ENCODE assay signal across 1 cellular context in the genomic region with DNA sequence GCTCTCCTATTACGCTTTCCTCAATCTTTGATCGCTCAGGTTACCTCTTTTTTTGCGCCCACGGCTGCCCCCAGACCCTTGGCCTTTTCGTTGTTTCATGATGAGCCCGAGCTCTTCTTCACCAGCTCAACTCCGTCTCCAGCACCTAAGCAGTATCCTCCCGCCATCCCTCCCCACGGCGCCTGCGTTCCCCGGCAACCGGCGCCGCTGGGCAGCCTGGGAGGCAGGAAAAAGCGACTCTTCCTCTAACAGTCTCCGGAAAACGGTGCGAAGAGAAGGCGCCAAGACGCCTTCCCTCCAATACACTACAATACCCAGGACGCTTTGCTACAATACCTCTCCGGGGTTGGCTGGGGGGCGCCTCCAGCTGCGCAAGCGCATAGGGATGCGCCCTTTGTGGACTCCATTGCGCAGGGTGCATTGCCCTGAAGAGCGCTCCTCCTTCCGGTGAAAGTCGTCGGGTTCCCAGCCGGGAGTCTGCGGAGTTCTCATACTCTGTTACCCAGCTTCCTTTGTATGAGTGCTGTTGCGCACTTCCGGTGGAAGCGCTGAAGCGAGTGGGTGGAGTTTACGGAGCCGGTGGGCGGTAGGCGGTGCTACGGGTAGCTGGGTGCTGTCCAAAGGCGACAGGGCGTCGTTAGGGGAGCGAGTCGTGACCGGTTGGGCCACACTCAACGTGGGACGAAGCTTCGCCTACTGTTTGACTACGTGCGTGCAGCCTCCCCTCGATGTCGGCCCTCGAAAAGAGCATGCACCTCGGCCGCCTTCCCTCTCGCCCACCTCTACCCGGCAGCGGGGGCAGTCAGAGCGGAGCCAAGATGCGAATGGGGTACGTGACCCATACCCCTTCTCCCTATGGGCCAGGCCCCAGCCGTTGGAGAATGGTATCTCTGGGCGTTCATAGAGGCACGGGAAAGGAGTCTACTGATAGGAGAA.
TF ChIP-seq lines count a peak whose summit lies in the region.

A gene with protein sequence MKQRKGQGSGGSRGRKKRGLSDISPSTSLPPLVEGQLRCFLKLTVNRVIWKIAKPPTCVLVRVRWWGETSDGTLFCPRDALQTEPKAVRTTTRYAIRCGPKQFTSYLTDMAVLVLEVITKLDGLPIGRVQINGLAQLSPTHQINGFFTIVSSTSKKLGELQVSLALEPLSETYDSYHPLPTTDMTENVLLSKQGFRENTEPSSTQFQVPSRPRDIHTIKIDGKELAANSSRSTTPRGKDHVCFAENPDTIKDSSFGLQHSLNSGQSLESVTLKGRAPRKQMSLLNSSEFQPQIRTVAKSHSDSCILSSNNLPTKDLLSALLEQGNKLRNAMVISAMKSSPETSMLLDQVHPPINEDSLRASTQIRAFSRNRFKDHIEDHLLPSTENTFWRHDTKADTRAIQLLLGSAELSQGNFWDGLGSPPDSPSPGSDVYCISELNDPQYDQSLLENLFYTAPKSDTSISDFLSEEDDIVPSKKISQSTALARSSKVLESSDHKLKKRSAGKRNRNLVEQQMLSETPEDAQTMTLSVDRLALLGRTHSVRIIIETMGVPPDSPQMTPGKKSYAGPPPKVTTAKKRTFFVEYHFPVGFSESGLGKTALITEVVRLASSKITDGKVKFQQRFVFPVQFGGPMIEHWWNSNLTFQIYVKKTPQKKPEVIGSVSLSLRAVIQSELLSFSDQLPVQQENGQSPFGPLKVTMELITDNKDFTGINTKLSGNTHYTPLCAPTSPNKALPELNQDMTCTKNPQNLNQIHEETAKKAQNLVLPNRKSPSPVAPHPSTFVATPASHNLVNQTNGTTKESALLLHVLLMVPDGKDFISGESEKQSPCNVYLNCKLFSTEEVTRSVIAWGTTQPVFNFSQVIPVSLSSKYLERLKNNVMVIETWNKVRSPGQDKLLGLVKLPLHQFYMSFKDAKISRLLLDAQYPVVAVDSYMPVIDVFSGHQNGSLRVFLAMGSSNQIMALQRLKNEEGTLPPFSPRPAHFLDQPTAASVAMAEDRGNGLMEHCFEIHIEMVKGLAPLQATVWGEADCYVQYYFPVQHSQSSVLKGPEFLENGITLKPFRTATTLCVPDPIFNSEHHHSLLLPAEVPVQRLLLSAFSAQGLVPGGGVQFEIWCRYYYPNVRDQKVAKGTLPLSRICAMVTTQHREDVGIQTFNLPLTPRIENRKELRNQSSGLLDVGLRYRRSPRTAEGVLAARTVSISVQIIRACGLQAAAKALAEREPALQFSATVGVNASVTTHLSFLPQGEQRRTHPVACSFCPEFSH (N-terminal part only) (minus strand): TSS at position 309 of the 936 bp plus-strand sequence. CDS start 210 bp downstream, at position 99.
A gene with protein sequence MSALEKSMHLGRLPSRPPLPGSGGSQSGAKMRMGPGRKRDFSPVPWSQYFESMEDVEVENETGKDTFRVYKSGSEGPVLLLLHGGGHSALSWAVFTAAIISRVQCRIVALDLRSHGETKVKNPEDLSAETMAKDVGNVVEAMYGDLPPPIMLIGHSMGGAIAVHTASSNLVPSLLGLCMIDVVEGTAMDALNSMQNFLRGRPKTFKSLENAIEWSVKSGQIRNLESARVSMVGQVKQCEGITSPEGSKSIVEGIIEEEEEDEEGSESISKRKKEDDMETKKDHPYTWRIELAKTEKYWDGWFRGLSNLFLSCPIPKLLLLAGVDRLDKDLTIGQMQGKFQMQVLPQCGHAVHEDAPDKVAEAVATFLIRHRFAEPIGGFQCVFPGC (plus strand): TSS at position 596 of the 936 bp plus-strand sequence. CDS start 133 bp downstream, at position 729.

TF ChIP-seq in GM12878, 131 proteins besides CTCF, POLR2A, EP300 and RAD21 (continued from another document and continues in another):
- TF ChIP-seq ZZZ3 (IDR thresholded peaks at IDR 0.05; ENCODE audit: control insufficient read depth, insufficient read length, low read depth) (no peak), ETV6 (conservative IDR thresholded peaks at IDR 0.05 in 1 of 2, IDR thresholded peaks at IDR 0.05 in 1 of 2; ENCODE audit: borderline replicate concordance in 1 of 2, low read depth in 1 of 2) (peak in 1 of 2 experiments; percentile 27; a peak in 1 of 4 replicates), POLR2AphosphoS5 (IDR thresholded peaks at IDR 0.05; ENCODE audit: low read length) (peak; percentile 90), NRF1 (conservative IDR thresholded peaks at IDR 0.05; ENCODE audit: low read depth, low read length) (peak; percentile 98), CHD2 (IDR thresholded peaks at IDR 0.05; ENCODE audit: borderline replicate concordance, low read depth, low read length) (peak; percentile 22), SMC3 (IDR thresholded peaks at IDR 0.05; ENCODE audit: borderline replicate concordance, low read length) (no peak), SUZ12 (IDR thresholded peaks at IDR 0.05; ENCODE audit: unreplicated experiment) (no peak), SREBF2 (IDR thresholded peaks at IDR 0.05; ENCODE audit: low read length) (no peak), PAX5 (IDR thresholded peaks at IDR 0.05; ENCODE audit: borderline replicate concordance, low read depth, low read length) (peak; percentile 78; the same call in 1 of the 2 replicates), ZNF622 (IDR thresholded peaks at IDR 0.05) (no peak), ZBED1 (IDR thresholded peaks at IDR 0.05; ENCODE audit: borderline replicate concordance) (0 out of 2 replicates have a peak, but pooled peaks have one; percentile 57), BRCA1 (IDR thresholded peaks at IDR 0.05; ENCODE audit: low read depth, low read length) (no peak), SMAD5 (IDR thresholded peaks at IDR 0.05; ENCODE audit: low read depth) (no peak), JUNB (IDR thresholded peaks at IDR 0.05) (no peak), RCOR1 (conservative IDR thresholded peaks at IDR 0.05; ENCODE audit: low read depth, low read length) (no peak), TCF12 (IDR thresholded peaks at IDR 0.05; ENCODE audit: low read depth, low read length) (peak; percentile 35; the same call in 1 of the 2 replicates), RELA (IDR thresholded peaks at IDR 0.05; ENCODE audit: borderline replicate concordance, partially characterized antibody) (peak; percentile 56), YBX1 (IDR thresholded peaks at IDR 0.05) (no peak), CEBPB (IDR thresholded peaks at IDR 0.05; ENCODE audit: borderline replicate concordance in 1 of 2, low read depth in 2 of 2, low read length in 2 of 2) (no peak), CHD4 (IDR thresholded peaks at IDR 0.05) (no peak), KDM1A (IDR thresholded peaks at IDR 0.05; ENCODE audit: borderline replicate concordance) (no peak), ESRRA (IDR thresholded peaks at IDR 0.05; ENCODE audit: low read length) (no peak), DPF2 (IDR thresholded peaks at IDR 0.05) (no peak), NFXL1 (IDR thresholded peaks at IDR 0.05; ENCODE audit: borderline replicate concordance) (no peak), ZNF24 (IDR thresholded peaks at IDR 0.05) (no peak), MYC (IDR thresholded peaks at IDR 0.05; ENCODE audit: insufficient read depth, insufficient read length, insufficient replicate concordance, low read length, severe bottlenecking) (no peak), YY1 (IDR thresholded peaks at IDR 0.05; ENCODE audit: low read depth, low read length) (peak; percentile 84), ATF7 (IDR thresholded peaks at IDR 0.05; ENCODE audit: low read depth) (peak; percentile 60; the same call in 1 of the 2 replicates), NFYA (IDR thresholded peaks at IDR 0.05; ENCODE audit: borderline replicate concordance, low read depth, low read length) (no peak), MTA2 (IDR thresholded peaks at IDR 0.05; ENCODE audit: low read depth) (no peak), IKZF2 (IDR thresholded peaks at IDR 0.05) (peak; percentile 33 to 56)
- TF ChIP-seq, protein P1, sequence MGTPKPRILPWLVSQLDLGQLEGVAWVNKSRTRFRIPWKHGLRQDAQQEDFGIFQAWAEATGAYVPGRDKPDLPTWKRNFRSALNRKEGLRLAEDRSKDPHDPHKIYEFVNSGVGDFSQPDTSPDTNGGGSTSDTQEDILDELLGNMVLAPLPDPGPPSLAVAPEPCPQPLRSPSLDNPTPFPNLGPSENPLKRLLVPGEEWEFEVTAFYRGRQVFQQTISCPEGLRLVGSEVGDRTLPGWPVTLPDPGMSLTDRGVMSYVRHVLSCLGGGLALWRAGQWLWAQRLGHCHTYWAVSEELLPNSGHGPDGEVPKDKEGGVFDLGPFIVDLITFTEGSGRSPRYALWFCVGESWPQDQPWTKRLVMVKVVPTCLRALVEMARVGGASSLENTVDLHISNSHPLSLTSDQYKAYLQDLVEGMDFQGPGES (IDR thresholded peaks at IDR 0.05): no peak
- TF ChIP-seq, protein P2, sequence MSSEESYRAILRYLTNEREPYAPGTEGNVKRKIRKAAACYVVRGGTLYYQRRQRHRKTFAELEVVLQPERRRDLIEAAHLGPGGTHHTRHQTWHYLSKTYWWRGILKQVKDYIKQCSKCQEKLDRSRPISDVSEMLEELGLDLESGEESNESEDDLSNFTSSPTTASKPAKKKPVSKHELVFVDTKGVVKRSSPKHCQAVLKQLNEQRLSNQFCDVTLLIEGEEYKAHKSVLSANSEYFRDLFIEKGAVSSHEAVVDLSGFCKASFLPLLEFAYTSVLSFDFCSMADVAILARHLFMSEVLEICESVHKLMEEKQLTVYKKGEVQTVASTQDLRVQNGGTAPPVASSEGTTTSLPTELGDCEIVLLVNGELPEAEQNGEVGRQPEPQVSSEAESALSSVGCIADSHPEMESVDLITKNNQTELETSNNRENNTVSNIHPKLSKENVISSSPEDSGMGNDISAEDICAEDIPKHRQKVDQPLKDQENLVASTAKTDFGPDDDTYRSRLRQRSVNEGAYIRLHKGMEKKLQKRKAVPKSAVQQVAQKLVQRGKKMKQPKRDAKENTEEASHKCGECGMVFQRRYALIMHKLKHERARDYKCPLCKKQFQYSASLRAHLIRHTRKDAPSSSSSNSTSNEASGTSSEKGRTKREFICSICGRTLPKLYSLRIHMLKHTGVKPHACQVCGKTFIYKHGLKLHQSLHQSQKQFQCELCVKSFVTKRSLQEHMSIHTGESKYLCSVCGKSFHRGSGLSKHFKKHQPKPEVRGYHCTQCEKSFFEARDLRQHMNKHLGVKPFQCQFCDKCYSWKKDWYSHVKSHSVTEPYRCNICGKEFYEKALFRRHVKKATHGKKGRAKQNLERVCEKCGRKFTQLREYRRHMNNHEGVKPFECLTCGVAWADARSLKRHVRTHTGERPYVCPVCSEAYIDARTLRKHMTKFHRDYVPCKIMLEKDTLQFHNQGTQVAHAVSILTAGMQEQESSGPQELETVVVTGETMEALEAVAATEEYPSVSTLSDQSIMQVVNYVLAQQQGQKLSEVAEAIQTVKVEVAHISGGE (CRISPR knock-in tag; IDR thresholded peaks at IDR 0.05): no peak
- TF ChIP-seq, protein P3, sequence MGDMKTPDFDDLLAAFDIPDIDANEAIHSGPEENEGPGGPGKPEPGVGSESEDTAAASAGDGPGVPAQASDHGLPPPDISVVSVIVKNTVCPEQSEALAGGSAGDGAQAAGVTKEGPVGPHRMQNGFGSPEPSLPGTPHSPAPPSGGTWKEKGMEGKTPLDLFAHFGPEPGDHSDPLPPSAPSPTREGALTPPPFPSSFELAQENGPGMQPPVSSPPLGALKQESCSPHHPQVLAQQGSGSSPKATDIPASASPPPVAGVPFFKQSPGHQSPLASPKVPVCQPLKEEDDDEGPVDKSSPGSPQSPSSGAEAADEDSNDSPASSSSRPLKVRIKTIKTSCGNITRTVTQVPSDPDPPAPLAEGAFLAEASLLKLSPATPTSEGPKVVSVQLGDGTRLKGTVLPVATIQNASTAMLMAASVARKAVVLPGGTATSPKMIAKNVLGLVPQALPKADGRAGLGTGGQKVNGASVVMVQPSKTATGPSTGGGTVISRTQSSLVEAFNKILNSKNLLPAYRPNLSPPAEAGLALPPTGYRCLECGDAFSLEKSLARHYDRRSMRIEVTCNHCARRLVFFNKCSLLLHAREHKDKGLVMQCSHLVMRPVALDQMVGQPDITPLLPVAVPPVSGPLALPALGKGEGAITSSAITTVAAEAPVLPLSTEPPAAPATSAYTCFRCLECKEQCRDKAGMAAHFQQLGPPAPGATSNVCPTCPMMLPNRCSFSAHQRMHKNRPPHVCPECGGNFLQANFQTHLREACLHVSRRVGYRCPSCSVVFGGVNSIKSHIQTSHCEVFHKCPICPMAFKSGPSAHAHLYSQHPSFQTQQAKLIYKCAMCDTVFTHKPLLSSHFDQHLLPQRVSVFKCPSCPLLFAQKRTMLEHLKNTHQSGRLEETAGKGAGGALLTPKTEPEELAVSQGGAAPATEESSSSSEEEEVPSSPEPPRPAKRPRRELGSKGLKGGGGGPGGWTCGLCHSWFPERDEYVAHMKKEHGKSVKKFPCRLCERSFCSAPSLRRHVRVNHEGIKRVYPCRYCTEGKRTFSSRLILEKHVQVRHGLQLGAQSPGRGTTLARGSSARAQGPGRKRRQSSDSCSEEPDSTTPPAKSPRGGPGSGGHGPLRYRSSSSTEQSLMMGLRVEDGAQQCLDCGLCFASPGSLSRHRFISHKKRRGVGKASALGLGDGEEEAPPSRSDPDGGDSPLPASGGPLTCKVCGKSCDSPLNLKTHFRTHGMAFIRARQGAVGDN (IDR thresholded peaks at IDR 0.05): peak; percentile 82
- TF ChIP-seq, protein P4, sequence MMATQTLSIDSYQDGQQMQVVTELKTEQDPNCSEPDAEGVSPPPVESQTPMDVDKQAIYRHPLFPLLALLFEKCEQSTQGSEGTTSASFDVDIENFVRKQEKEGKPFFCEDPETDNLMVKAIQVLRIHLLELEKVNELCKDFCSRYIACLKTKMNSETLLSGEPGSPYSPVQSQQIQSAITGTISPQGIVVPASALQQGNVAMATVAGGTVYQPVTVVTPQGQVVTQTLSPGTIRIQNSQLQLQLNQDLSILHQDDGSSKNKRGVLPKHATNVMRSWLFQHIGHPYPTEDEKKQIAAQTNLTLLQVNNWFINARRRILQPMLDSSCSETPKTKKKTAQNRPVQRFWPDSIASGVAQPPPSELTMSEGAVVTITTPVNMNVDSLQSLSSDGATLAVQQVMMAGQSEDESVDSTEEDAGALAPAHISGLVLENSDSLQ (IDR thresholded peaks at IDR 0.05): peak; percentile 68
- TF ChIP-seq, protein P5, sequence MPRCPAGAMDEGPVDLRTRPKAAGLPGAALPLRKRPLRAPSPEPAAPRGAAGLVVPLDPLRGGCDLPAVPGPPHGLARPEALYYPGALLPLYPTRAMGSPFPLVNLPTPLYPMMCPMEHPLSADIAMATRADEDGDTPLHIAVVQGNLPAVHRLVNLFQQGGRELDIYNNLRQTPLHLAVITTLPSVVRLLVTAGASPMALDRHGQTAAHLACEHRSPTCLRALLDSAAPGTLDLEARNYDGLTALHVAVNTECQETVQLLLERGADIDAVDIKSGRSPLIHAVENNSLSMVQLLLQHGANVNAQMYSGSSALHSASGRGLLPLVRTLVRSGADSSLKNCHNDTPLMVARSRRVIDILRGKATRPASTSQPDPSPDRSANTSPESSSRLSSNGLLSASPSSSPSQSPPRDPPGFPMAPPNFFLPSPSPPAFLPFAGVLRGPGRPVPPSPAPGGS (IDR thresholded peaks at IDR 0.05; ENCODE audit: borderline replicate concordance, insufficient read depth, low read depth, low read length, poor library complexity, severe bottlenecking): no peak
- TF ChIP-seq, protein P6, sequence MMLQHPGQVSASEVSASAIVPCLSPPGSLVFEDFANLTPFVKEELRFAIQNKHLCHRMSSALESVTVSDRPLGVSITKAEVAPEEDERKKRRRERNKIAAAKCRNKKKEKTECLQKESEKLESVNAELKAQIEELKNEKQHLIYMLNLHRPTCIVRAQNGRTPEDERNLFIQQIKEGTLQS (IDR thresholded peaks at IDR 0.05; ENCODE audit: borderline replicate concordance, extremely low read depth, low read depth, low read length): no peak
- TF ChIP-seq, protein P7, sequence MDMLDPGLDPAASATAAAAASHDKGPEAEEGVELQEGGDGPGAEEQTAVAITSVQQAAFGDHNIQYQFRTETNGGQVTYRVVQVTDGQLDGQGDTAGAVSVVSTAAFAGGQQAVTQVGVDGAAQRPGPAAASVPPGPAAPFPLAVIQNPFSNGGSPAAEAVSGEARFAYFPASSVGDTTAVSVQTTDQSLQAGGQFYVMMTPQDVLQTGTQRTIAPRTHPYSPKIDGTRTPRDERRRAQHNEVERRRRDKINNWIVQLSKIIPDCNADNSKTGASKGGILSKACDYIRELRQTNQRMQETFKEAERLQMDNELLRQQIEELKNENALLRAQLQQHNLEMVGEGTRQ (IDR thresholded peaks at IDR 0.05; ENCODE audit: borderline replicate concordance, low read depth, low read length): no peak
